ENCODE assay signal across 8 cellular contexts in the genomic region with DNA sequence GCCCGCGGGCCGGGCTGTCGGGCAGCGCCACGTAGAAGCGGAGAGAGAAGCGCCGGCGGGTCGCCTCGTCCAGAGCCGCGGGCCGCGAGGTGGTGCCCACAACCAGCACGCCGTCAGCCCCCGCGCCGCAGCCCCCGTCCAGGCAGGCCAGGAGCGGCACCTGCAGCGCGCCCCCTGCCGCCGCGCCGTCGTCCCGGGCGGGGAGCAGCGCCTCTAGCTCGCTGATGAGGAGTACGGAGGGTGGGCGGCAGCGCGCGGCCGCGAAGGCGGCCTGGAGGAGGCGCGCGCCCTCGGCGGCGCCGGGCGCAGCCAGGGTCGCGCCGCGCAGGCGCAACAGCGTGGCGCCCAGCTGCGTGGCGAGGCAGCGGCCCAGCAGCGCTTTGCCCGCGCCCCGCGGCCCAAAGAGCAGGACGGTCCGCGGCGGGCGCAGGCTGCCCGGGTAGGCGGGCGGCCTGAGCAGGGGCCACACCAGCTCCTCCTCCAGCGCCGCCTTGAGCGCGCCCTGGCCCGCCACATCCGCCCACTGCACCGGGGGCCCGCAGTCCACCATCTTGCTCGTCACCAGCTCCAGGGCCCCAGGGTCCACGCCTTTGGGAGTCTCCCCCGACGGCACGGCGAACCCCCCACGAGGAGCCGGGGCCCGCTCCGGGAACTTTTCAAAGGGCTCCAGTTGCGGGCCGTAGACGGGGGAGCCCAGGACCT. TPM values are rescaled to one million over a fixed set of nuclear protein-coding genes. Genes with fewer than 3 reads are reported as not detected.
A peak's percentile ranks its signal among the peaks of the same experiment; 100 is the strongest.
DNase-seq lines count a peak whose midpoint lies in the region; ATAC-seq, FAIRE-seq and TF ChIP-seq lines count a peak whose summit lies in the region.

No MANE protein-coding gene starts in this region.

- no peak for TF ChIP-seq POLR2A in K562 (conservative IDR thresholded peaks at IDR 0.05)

- TF ChIP-seq EP300 in K562 (IDR thresholded peaks at IDR 0.05; ENCODE audit: low read length) = no peak

- H3K4me1 ChIP-seq in K562 (replicated peaks in 1 of 2; ENCODE audit: control insufficient read depth in 2 of 2, insufficient read depth in 2 of 2, low read length in 2 of 2) = peaks cover 0 to 19% of the 10 kb centered on the region in 2 experiments; a peak in 2 of 5 replicates

- H3K4me3 ChIP-seq in K562 = no peak overlapping the region

- no peak for TF ChIP-seq RAD21 in K562 (CRISPR knock-in tag; conservative IDR thresholded peaks at IDR 0.05 in 1 of 2, IDR thresholded peaks at IDR 0.05 in 1 of 2)

- intact Hi-C loops in K562 (cut with micrococcal nuclease) = loop anchor here (5.0 to 10.0 kb wide), 3 partner anchors 56 to 399 kb away; partner anchors contain the start of gene SLC4A8

- no peak for FAIRE-seq in K562 (lab: Jason Lieb, UNC)

- H3K9ac ChIP-seq in K562 (ENCODE audit: insufficient read depth in 1 of 2, low read depth in 2 of 2, low read length in 2 of 2) = no peak overlapping the region

- ATAC-seq in K562 (peak; percentile 47), GM19463 (IDR thresholded peaks at IDR 0.05; ENCODE audit: unreplicated experiment) (no peak)

- in situ Hi-C loops in K562 (cut with MboI) = no loop called here

- no peak overlapping the region for H3K4me2 ChIP-seq in K562 (ENCODE audit: insufficient read depth, low read length)

- H3K9me3 ChIP-seq in K562 (replicated peaks; ENCODE audit: control insufficient read depth, insufficient read depth, low read depth, low read length) = no peaks in the 10 kb centered on the region

- POLR2A ChIA-PET in K562 (lab: Yijun Ruan, JAX) = no interaction called here

- TF ChIP-seq CTCF in K562 (IDR thresholded peaks at IDR 0.05 in 2 of 3, conservative IDR thresholded peaks at IDR 0.05 in 1 of 3; ENCODE audit: insufficient read depth in 2 of 3, low read depth in 1 of 3, low read length in 3 of 3) = peak in 1 of 3 experiments; percentile 54; a peak in 1 of 6 replicates

- no peak overlapping the region for H3K27ac ChIP-seq in K562 (ENCODE audit: extremely low read depth, low read depth, low read length)

- no peaks in the 10 kb centered on the region for H3K79me2 ChIP-seq in K562 (ENCODE audit: control insufficient read depth, insufficient read depth, low read length)

- DNase-seq in DMS79 treated with DMSO at 0.1 percent for 48 hours (lab: John Stamatoyannopoulos, UW) = peak; percentile 48
- peak; percentile 90 to 93 (median 92) for DNase-seq in NCI-H1417 (lab: John Stamatoyannopoulos, UW)
- peak; percentile 67 for DNase-seq in T-helper 9 cell
- peak in 3 of 4 experiments; percentile 36 to 70 (median 61) for DNase-seq in K562 (ENCODE audit: extremely low read depth in 1 of 4, low spot score in 3 of 4)
- DNase-seq in left kidney (ENCODE audit: low read depth, low spot score) = peak; percentile 94
- peak; percentile 67 to 83 (median 67) for DNase-seq in stimulated activated CD4-positive, alpha-beta T cell treated with anti-CD3 and anti-CD28 coated beads, TNF-alpha, amount 100 ng/mL, for 24 hours (ENCODE audit: low read depth in 3 of 3)
- DNase-seq in OCI-M1 (lab: John Stamatoyannopoulos, UW) = no peak

- no TSS peak for BruUV-seq in K562 (replicated peaks; lab: Mats Ljungman, UMichigan)

- no peaks in the 10 kb centered on the region for H4K20me1 ChIP-seq in K562 (replicated peaks; ENCODE audit: control insufficient read depth, insufficient read depth, low read length)

- H3K9me1 ChIP-seq in K562 (ENCODE audit: control insufficient read depth, insufficient read depth, low read length) = no peaks in the 10 kb centered on the region

- H3K36me3 ChIP-seq in K562 (ENCODE audit: control insufficient read depth, insufficient read depth, low read length) = no peaks in the 10 kb centered on the region

- CTCF ChIA-PET in K562 (lab: Yijun Ruan, JAX; ENCODE audit: low intra/inter-chr PET ratio) = no interaction called here

- 9% methylated on average over 23 of the region's 94 CpGs for WGBS in K562 (ENCODE audit: insufficient coverage, low coverage, missing lambda C conversion rate)

- peaks cover 8 to 73% of the 10 kb centered on the region in 2 experiments for H3K27me3 ChIP-seq in K562 (ENCODE audit: control insufficient read depth in 2 of 2, insufficient read depth in 2 of 2, low read length in 2 of 2)

- H2AFZ ChIP-seq in K562 (ENCODE audit: low read depth, low read length) = no peak overlapping the region

TF ChIP-seq in K562, 482 proteins besides CTCF, POLR2A, EP300 and RAD21:
- TF ChIP-seq NUFIP1 (IDR thresholded peaks at IDR 0.05; ENCODE audit: partially characterized antibody) (no peak), ZBTB7A (IDR thresholded peaks at IDR 0.05; ENCODE audit: borderline replicate concordance, control insufficient read depth, low read depth, low read length) (peak; percentile 22; the same call in 1 of the 2 replicates), E2F6 (IDR thresholded peaks at IDR 0.05; ENCODE audit: borderline replicate concordance in 1 of 2, extremely low read depth in 1 of 2, insufficient read depth in 1 of 2, insufficient read length in 1 of 2, low read depth in 1 of 2, low read length in 1 of 2, poor library complexity in 1 of 2, severe bottlenecking in 1 of 2) (peak in 1 of 2 experiments; percentile 37)
- TF ChIP-seq, protein P1, sequence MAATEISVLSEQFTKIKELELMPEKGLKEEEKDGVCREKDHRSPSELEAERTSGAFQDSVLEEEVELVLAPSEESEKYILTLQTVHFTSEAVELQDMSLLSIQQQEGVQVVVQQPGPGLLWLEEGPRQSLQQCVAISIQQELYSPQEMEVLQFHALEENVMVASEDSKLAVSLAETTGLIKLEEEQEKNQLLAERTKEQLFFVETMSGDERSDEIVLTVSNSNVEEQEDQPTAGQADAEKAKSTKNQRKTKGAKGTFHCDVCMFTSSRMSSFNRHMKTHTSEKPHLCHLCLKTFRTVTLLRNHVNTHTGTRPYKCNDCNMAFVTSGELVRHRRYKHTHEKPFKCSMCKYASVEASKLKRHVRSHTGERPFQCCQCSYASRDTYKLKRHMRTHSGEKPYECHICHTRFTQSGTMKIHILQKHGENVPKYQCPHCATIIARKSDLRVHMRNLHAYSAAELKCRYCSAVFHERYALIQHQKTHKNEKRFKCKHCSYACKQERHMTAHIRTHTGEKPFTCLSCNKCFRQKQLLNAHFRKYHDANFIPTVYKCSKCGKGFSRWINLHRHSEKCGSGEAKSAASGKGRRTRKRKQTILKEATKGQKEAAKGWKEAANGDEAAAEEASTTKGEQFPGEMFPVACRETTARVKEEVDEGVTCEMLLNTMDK (IDR thresholded peaks at IDR 0.05; ENCODE audit: borderline replicate concordance, insufficient read depth, low read depth, low read length, poor library complexity, severe bottlenecking) = peak; percentile 49

RNA-seq across cellular contexts. Expression of gene FIGNL2, which starts 27.6 kb away (rescaled TPM):
- 0.07 TPM in 1 of 2 replicates, not detected in the other for total RNA-seq in K562 (2011; cell fraction: chromatin; rRNA removed; ENCODE audit: low replicate concordance)
- 0.17 TPM in 1 of 2 replicates, not detected in the other for total RNA-seq in K562 (2011; cell fraction: nucleolus; rRNA removed)
- total RNA-seq in K562 (2011; cell fraction: nucleoplasm; rRNA removed) = not detected in 2 replicates
- total RNA-seq in K562 (2014; rRNA removed) (not detected in 2 replicates), K562 (2014; rRNA removed; fragmentation: Illumina TruSeq; extraction: Trizol) (not detected in 2 replicates), K562 (2015; rRNA removed; fragmentation: Illumina TruSeq; extraction: Trizol) (not detected in 2 replicates), K562 (2021) (not detected in 2 replicates)
- polyA plus RNA-seq in K562 (2011; rRNA removed) (0.01 TPM in 1 of 2 replicates, not detected in the other), K562 (2014; fragmentation: Illumina TruSeq; extraction: Trizol) (not detected in 2 replicates), K562 (2014; fragmentation: Nextera tagmentation; extraction: Ambion mirVana) (not detected), K562 (2014; rRNA removed) (not detected in 2 replicates)
- 0.01 TPM in 1 of 2 replicates, not detected in the other for polyA plus RNA-seq in K562 (2011; cell fraction: cytosol; rRNA removed)
- polyA plus RNA-seq in K562 (2011; cell fraction: nucleus; rRNA removed) = 0.04 TPM in 1 of 2 replicates, not detected in the other
- polyA plus RNA-seq in K562 (2012) = not detected in 2 replicates
- not detected in 2 replicates for polyA minus RNA-seq in K562 (2011; rRNA and poly(A)+ RNA removed)
- not detected in 2 replicates for polyA minus RNA-seq in K562 (2011; cell fraction: cytosol; rRNA and poly(A)+ RNA removed)
- not detected in 2 replicates for polyA minus RNA-seq in K562 (2011; cell fraction: nucleus; rRNA and poly(A)+ RNA removed)
